ENCODE assay signal across 22 cellular contexts in genomic region chr6:154210678-154211077, GRCh38.
"Had no signal": no experiment of that assay in that cellular context is flagged by ENCODE, and none has a peak within 500 bp of the region (broad histone marks: within the 10 kb centered on the region; RNA-seq: fewer than 3 reads in every experiment).

No MANE protein-coding gene starts in this region.

- H3K4me1 ChIP-seq: SJCRH30 had no signal

- H3K36me3 ChIP-seq: MG63, SJCRH30 had no signal

- H3K4me3 ChIP-seq: MG63, SJCRH30 had no signal

- ATAC-seq: Panc1, PC-3, Right ventricle myocardium inferior, SK-N-SH treated with all-trans-retinoic acid at 6 μM for 48 hours had no signal

- H3K27me3 ChIP-seq: MG63, SJCRH30 had no signal

- DNase-seq: Karpas-422; KG1; MG63; NCI-H1092; NCI-H1105 treated with DMSO at 0.1 percent for 48 hours; NCI-H1417 treated with DMSO at 0.1 percent for 48 hours; NCI-H146; NCI-H1694 treated with DMSO at 0.1 percent for 48 hours; NCI-H1930; NCI-H2081; NCI-H2107; NCI-H2227 treated with DMSO at 0.1 percent for 48 hours; NCI-H524; NCI-H526 treated with DMSO at 0.1 percent for 48 hours; NCI-H748 treated with DMSO at 0.1 percent for 48 hours; NK-92 treated with Interleukin-12 subunit alpha and Interleukin-12 subunit beta, amount 100 ng/mL, for 24 hours; PC-3; SHP77 treated with DMSO at 0.1 percent for 48 hours; SJCRH30 had no signal

- H3K9me3 ChIP-seq: MG63, SJCRH30 had no signal

- H3K27ac ChIP-seq: SJCRH30 had no signal
